In the genomic region with DNA sequence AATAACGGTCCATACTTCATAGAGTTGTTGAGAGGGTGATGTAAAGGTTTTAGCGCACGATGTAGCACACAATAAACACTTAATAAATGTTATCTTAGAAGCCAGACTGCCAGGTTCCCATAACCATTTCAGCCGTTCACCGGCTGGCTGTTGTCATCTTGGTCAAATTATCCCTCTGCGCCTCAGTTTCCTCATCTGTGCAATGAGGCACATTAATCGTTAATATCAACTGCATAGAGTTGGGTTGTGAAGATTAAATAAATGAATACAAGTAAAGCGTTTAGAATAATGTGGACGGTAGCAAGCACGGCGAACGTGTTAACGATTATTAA, we compare ENCODE assay signal across 8 cellular contexts. TPM values are rescaled to one million over a fixed set of nuclear protein-coding genes. Genes with fewer than 3 reads are reported as not detected.
DNase-seq lines count a peak whose midpoint lies in the region; ATAC-seq and TF ChIP-seq lines count a peak whose summit lies in the region.

No MANE protein-coding gene starts in this region.

- H3K27me3 Mint-ChIP-seq in neural crest cell (ENCODE audit: low read depth), result no peaks in the 10 kb centered on the region

- peak overlapping the region; percentile 79 for H3K4me2 ChIP-seq in BLaER1

- H3K4me1 Mint-ChIP-seq in neural crest cell, result peaks cover 44% of the 10 kb centered on the region

- no peaks in the 10 kb centered on the region for H3K27me3 ChIP-seq in BLaER1
- H3K27me3 ChIP-seq in MG63, result no peaks in the 10 kb centered on the region
- no peaks in the 10 kb centered on the region for H3K27me3 ChIP-seq in ectodermal cell (ENCODE audit: control insufficient read depth, insufficient read depth, low read length, poor library complexity, severe bottlenecking)

- H3K9me3 Mint-ChIP-seq in neural crest cell, result no peaks in the 10 kb centered on the region

- DNase-seq in MG63, result no peak
- no peak for DNase-seq in neural crest cell (ENCODE audit: low read depth, low spot score)
- no peak for DNase-seq in activated CD4-positive, CD25-positive, alpha-beta regulatory T cell (lab: John Stamatoyannopoulos, UW)

- no peak overlapping the region for H3K27ac Mint-ChIP-seq in neural crest cell (ENCODE audit: unreplicated experiment)

- WGBS in ectodermal cell, 2 experiments, result 40 to 45% methylated on average over 11 to 13 of the region's 13 CpGs

- H4K20me1 ChIP-seq in BLaER1, result peaks cover 21% of the 10 kb centered on the region

- H3K9me3 ChIP-seq in BLaER1, result no peaks in the 10 kb centered on the region
- no peaks in the 10 kb centered on the region for H3K9me3 ChIP-seq in MG63
- H3K9me3 ChIP-seq in ectodermal cell (ENCODE audit: control insufficient read depth, low read length), result no peaks in the 10 kb centered on the region

- peak overlapping the region; percentile 96 for H3K4me3 Mint-ChIP-seq in neural crest cell

- H3K4me1 ChIP-seq in BLaER1 (peaks cover 49% of the 10 kb centered on the region), ectodermal cell (ENCODE audit: control insufficient read depth, insufficient read depth, low read length) (peaks cover 9% of the 10 kb centered on the region)

- TF ChIP-seq CTCF in neural crest cell (conservative IDR thresholded peaks at IDR 0.05), result no peak

- peaks cover 16% of the 10 kb centered on the region; the same call in 1 of the 2 replicates for H3K36me3 ChIP-seq in BLaER1
- H3K36me3 ChIP-seq in MG63, result no peaks in the 10 kb centered on the region; the same call in none of the 2 replicates
- H3K36me3 ChIP-seq in ectodermal cell (ENCODE audit: control insufficient read depth, insufficient read depth, low read length), result no peaks in the 10 kb centered on the region

- no peaks in the 10 kb centered on the region for H3K36me3 Mint-ChIP-seq in neural crest cell (ENCODE audit: low read depth)

- peak overlapping the region; percentile 90 for H3K9ac ChIP-seq in BLaER1

- ATAC-seq in GM18909 (IDR thresholded peaks at IDR 0.05; ENCODE audit: poor library complexity, unreplicated experiment) (no peak), HG02610 (IDR thresholded peaks at IDR 0.05; ENCODE audit: unreplicated experiment) (no peak), HG02870 (IDR thresholded peaks at IDR 0.05; ENCODE audit: unreplicated experiment) (no peak)

- peak overlapping the region; percentile 65 for H3K27ac ChIP-seq in BLaER1
- H3K27ac ChIP-seq in ectodermal cell (ENCODE audit: insufficient read depth, low read depth, low read length, poor library complexity, severe bottlenecking), result no peak overlapping the region

- peak overlapping the region; percentile 96 for H3K4me3 ChIP-seq in BLaER1
- H3K4me3 ChIP-seq in MG63, result peak overlapping the region; percentile 92
- H3K4me3 ChIP-seq in ectodermal cell (ENCODE audit: insufficient read depth, low read depth, low read length), result peak overlapping the region; percentile 95

RNA-seq across cellular contexts. Expression of a gene that starts 0.4 kb away (rescaled TPM):
- 41.6 and 62.5 TPM in 2 replicates for total RNA-seq in MG63 (2014; rRNA removed; shearing (Covaris generic); ENCODE audit: low replicate concordance)
- polyA plus RNA-seq in ectodermal cell (2013, experiment 1 of 4), result 63.5 TPM
- 59.0 TPM for polyA plus RNA-seq in ectodermal cell (2013, experiment 2 of 4)
- 35.9 TPM for polyA plus RNA-seq in ectodermal cell (2013, experiment 3 of 4)
- 42.0 TPM for polyA plus RNA-seq in ectodermal cell (2013, experiment 4 of 4)
- 107 and 114 TPM in 2 replicates for total RNA-seq in neural crest cell
